In genomic region chr17:32120086-32120485, GRCh38 we compare ENCODE assay signal across 14 cellular contexts. TPM values are rescaled to one million over a fixed set of nuclear protein-coding genes. Genes with fewer than 3 reads are reported as not detected.
DNase-seq lines count a peak whose midpoint lies in the region; ATAC-seq, FAIRE-seq and TF ChIP-seq lines count a peak whose summit lies in the region.
"Had no signal": no experiment of that assay in that cellular context is flagged by ENCODE, and none has a peak within 500 bp of the region (broad histone marks: within the 10 kb centered on the region; RNA-seq: fewer than 3 reads in every experiment).

No MANE protein-coding gene starts in this region.

- no peak overlapping the region for H3K23ac ChIP-seq in neuronal stem cell (ENCODE audit: low read depth, low read length, poor library complexity)

- peak; percentile 40 for DNase-seq in D721Med (ENCODE audit: insufficient read length, low spot score)
- peak; percentile 32 to 49 for DNase-seq in NCI-H526 (lab: John Stamatoyannopoulos, UW)
- peak; percentile 33 for DNase-seq in WERI-Rb-1
- no peak for DNase-seq in neuronal stem cell (ENCODE audit: low spot score)
- no peak for DNase-seq in G401 (ENCODE audit: low spot score)
- no peak for DNase-seq in HTR-8/SVneo (ENCODE audit: insufficient read length, low spot score)
- DNase-seq: KBM-7, NCI-H1092, NCI-H1694 treated with DMSO at 0.1 percent for 48 hours, NCI-H2171 treated with DMSO at 0.1 percent for 48 hours, NCI-H524 treated with DMSO at 0.1 percent for 48 hours, SIG-M5, T-helper 2 cell had no signal

- H2BK5ac ChIP-seq in neuronal stem cell (ENCODE audit: low read length) = no peak overlapping the region

- H3K27me3 ChIP-seq in WERI-Rb-1 (ENCODE audit: insufficient read depth, low read depth, severe bottlenecking) (no peaks in the 10 kb centered on the region), neuronal stem cell (ENCODE audit: control insufficient read depth in 3 of 3, insufficient read depth in 3 of 3, low read depth in 1 of 3, low read length in 3 of 3) (peaks cover 0 to 2% (median 0%) of the 10 kb centered on the region in 3 experiments)

- no peak overlapping the region for H4K8ac ChIP-seq in neuronal stem cell (ENCODE audit: low read depth, low read length)

- no peak overlapping the region for H2AK5ac ChIP-seq in neuronal stem cell (ENCODE audit: low read depth, low read length)

- H3K36me3 ChIP-seq in WERI-Rb-1 (no peaks in the 10 kb centered on the region), neuronal stem cell (replicated peaks in 1 of 2; ENCODE audit: control insufficient read depth in 2 of 2, insufficient read depth in 2 of 2, low read length in 2 of 2) (no peaks in the 10 kb centered on the region)

- TF ChIP-seq CTCF in D721Med (IDR thresholded peaks at IDR 0.05; ENCODE audit: insufficient read depth, missing control alignments) (no peak), WERI-Rb-1 (IDR thresholded peaks at IDR 0.05; ENCODE audit: low read depth, low read length) (no peak)

- H3K79me1 ChIP-seq in neuronal stem cell (ENCODE audit: low read depth, low read length) = no peaks in the 10 kb centered on the region

- FAIRE-seq in D721Med (lab: Jason Lieb, UNC) (no peak), HTR-8/SVneo (lab: Jason Lieb, UNC) (no peak)

- no peak overlapping the region for H3K4ac ChIP-seq in neuronal stem cell (ENCODE audit: low read length)

- no peak overlapping the region for H2BK15ac ChIP-seq in neuronal stem cell (ENCODE audit: low read length)

- ATAC-seq in GM21825 (IDR thresholded peaks at IDR 0.05; ENCODE audit: unreplicated experiment) = no peak

- no peak overlapping the region for H3K18ac ChIP-seq in neuronal stem cell (ENCODE audit: low read length)

- no peak overlapping the region for H2BK120ac ChIP-seq in neuronal stem cell (ENCODE audit: low read depth, low read length)

- no CpG with 5 or more reads among the region's 4 CpGs for WGBS in neuronal stem cell (ENCODE audit: extremely low coverage in 2 of 2, insufficient read length in 2 of 2, insufficient replicate concordance in 1 of 2), 2 donors

- no peak overlapping the region for H4K91ac ChIP-seq in neuronal stem cell (ENCODE audit: low read depth, low read length, poor library complexity)

- H3K27ac ChIP-seq in WERI-Rb-1 = no peak overlapping the region; the same call in 1 of the 2 replicates
- no peak overlapping the region for H3K27ac ChIP-seq in neuronal stem cell (replicated peaks; ENCODE audit: low read length)

- H2BK12ac ChIP-seq in neuronal stem cell (ENCODE audit: low read length) = no peak overlapping the region

- H3K4me3 ChIP-seq in WERI-Rb-1 (ENCODE audit: low read depth, low read length) (no peak overlapping the region; the same call in 1 of the 2 replicates), neuronal stem cell (ENCODE audit: low read length in 2 of 2) (no peak overlapping the region)

- H3K4me2 ChIP-seq in neuronal stem cell (ENCODE audit: insufficient read depth, low read length, poor library complexity, severe bottlenecking) = no peak overlapping the region

- no peak overlapping the region for H3K14ac ChIP-seq in neuronal stem cell (ENCODE audit: low read length)

- peaks cover 0 to 6% of the 10 kb centered on the region in 2 donors for H3K4me1 ChIP-seq in neuronal stem cell (ENCODE audit: control insufficient read depth in 2 of 2, insufficient read depth in 1 of 2, low read depth in 1 of 2, low read length in 2 of 2)

- no peaks in the 10 kb centered on the region for H3K9me3 ChIP-seq in WERI-Rb-1 (ENCODE audit: severe bottlenecking)
- H3K9me3 ChIP-seq in neuronal stem cell (replicated peaks in 1 of 2; ENCODE audit: control insufficient read depth in 2 of 2, insufficient read depth in 1 of 2, low read depth in 1 of 2, low read length in 2 of 2) = no peaks in the 10 kb centered on the region

- H2AFZ ChIP-seq in neuronal stem cell (ENCODE audit: low read length) = peak overlapping the region; percentile 44

- in situ Hi-C loops in G401 (cut with HindIII; ENCODE audit: low sequenced_read_pairs) = no loop called here

- H3K9ac ChIP-seq in neuronal stem cell (ENCODE audit: low read depth, low read length, poor library complexity) = no peak overlapping the region

RNA-seq across cellular contexts. Expression of gene RHOT1, which starts 22.2 kb away (rescaled TPM):
- polyA plus RNA-seq in neuronal stem cell (2013, experiment 1 of 2) = 31.5 TPM
- 32.5 TPM for polyA plus RNA-seq in neuronal stem cell (2013, experiment 2 of 2)
- total RNA-seq in G401 (2014; rRNA removed; shearing (Covaris generic)) = 31.8 and 53.1 TPM in 2 replicates

Comparison
In these comparisons a context has a peak if more than half of its experiments do, and no peak if none do; other contexts are left out.
1. DNase-seq: peak in D721Med (single experiment), NCI-H526 (2 of 2) and WERI-Rb-1 (single experiment); none in neuronal stem cell (single experiment), G401 (single experiment) and HTR-8/SVneo (single experiment).